9 cellular contexts compared by ENCODE assay signal in the genomic region with DNA sequence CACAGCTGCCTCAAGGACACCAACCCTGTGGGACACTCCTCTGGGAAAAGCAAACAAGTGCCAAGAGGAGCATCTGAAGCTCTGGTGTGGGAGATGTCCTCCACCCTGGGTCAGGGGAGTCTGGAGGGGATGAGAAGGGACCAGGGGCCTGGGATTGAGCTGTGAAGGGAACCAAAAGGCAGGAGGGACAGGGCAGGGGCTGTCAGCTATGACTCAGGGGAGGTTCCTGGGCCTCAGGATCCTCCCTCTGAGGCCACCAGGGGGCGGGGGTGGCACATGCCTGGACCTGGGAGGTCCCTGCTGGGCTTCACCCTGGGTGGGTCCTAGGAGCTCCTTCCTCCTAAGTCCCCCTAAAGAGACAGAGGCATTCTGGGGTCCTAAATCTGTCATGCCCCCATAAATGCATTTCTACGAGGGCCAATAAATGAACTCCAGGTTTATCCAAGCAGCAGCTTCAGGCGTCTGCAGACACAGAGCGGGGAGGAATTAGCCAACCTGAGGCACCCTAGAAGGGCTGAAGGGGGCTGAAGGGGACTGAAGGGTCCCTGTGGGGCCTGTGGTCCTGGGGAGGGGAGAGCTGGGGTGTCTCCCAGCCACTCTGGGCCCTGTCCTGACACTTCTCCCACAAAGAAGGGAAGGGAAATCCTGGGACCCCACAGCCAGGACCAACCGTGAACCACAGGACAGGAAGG. TPM values are rescaled to one million over a fixed set of nuclear protein-coding genes. Genes with fewer than 3 reads are reported as not detected.
DNase-seq lines count a peak whose midpoint lies in the region; TF ChIP-seq lines count a peak whose summit lies in the region.
"Had no signal": no experiment of that assay in that cellular context is flagged by ENCODE, and none has a peak within 500 bp of the region (broad histone marks: within the 10 kb centered on the region; RNA-seq: fewer than 3 reads in every experiment).

No MANE protein-coding gene starts in this region.

- no peaks in the 10 kb centered on the region for H3K9me3 Mint-ChIP-seq in neural crest cell

- DNase-seq in GM10266 (ENCODE audit: extremely low spot score) (peak; percentile 16), NAMALWA (ENCODE audit: low spot score) (peak; percentile 50), brain microvascular endothelial cell (no peak), neural crest cell (ENCODE audit: low read depth, low spot score) (peak; percentile 25), GF-D8 (lab: John Stamatoyannopoulos, UW) (no peak), NCI-H1436 (lab: John Stamatoyannopoulos, UW) (no peak), NCI-H526 treated with DMSO at 0.1 percent for 48 hours (lab: John Stamatoyannopoulos, UW) (no peak)

- H3K27ac Mint-ChIP-seq in neural crest cell (ENCODE audit: unreplicated experiment): no peak overlapping the region

- peaks cover 63% of the 10 kb centered on the region for H3K27me3 ChIP-seq in brain microvascular endothelial cell (replicated peaks)
- H3K27me3 ChIP-seq: neutrophil had no signal

- no peak overlapping the region for H3K4me3 ChIP-seq in brain microvascular endothelial cell (ENCODE audit: low read depth, low read length)
- H3K4me3 ChIP-seq: SK-N-MC had no signal

- H3K4me1 Mint-ChIP-seq in neural crest cell: peaks cover 26% of the 10 kb centered on the region

- H3K36me3 ChIP-seq in brain microvascular endothelial cell (replicated peaks): no peaks in the 10 kb centered on the region
- H3K36me3 ChIP-seq: neutrophil had no signal

- H3K4me3 Mint-ChIP-seq in neural crest cell: no peak overlapping the region

- peaks cover 67% of the 10 kb centered on the region for H3K27me3 Mint-ChIP-seq in neural crest cell (ENCODE audit: low read depth)

- in situ Hi-C loops in brain microvascular endothelial cell (cut with HindIII; ENCODE audit: low pct_ligation_motif_present, low sequenced_read_pairs): no loop called here

- H3K27ac ChIP-seq in brain microvascular endothelial cell: no peak overlapping the region
- H3K27ac ChIP-seq: neutrophil, SK-N-MC had no signal

- TF ChIP-seq CTCF in GM10266 (IDR thresholded peaks at IDR 0.05; ENCODE audit: control insufficient read depth, insufficient read depth, low read depth, missing control alignments): peak; percentile 55
- peak; percentile 61 for TF ChIP-seq CTCF in brain microvascular endothelial cell (IDR thresholded peaks at IDR 0.05; ENCODE audit: low read depth, low read length, missing control alignments)
- TF ChIP-seq CTCF in neural crest cell (conservative IDR thresholded peaks at IDR 0.05): peak; percentile 55

- H3K36me3 Mint-ChIP-seq in neural crest cell (ENCODE audit: low read depth): no peaks in the 10 kb centered on the region

RNA-seq across cellular contexts. Expression of gene IGLL5, which starts 31.9 kb away (rescaled TPM):
- not detected in 2 replicates for total RNA-seq in neural crest cell

Comparison
In these comparisons a context has a peak if more than half of its experiments do, and no peak if none do; other contexts are left out.
1. DNase-seq: peak in GM10266 (single experiment), NAMALWA (single experiment) and neural crest cell (single experiment); none in brain microvascular endothelial cell (single experiment), GF-D8 (single experiment), NCI-H1436 (single experiment) and NCI-H526 treated with DMSO at 0.1 percent for 48 hours (single experiment).
2. Peak in every context shown above with its lines, with median percentiles within 50 percentile points of each other: CTCF ChIP-seq.